ENCODE assay signal across 8 cellular contexts in the genomic region with DNA sequence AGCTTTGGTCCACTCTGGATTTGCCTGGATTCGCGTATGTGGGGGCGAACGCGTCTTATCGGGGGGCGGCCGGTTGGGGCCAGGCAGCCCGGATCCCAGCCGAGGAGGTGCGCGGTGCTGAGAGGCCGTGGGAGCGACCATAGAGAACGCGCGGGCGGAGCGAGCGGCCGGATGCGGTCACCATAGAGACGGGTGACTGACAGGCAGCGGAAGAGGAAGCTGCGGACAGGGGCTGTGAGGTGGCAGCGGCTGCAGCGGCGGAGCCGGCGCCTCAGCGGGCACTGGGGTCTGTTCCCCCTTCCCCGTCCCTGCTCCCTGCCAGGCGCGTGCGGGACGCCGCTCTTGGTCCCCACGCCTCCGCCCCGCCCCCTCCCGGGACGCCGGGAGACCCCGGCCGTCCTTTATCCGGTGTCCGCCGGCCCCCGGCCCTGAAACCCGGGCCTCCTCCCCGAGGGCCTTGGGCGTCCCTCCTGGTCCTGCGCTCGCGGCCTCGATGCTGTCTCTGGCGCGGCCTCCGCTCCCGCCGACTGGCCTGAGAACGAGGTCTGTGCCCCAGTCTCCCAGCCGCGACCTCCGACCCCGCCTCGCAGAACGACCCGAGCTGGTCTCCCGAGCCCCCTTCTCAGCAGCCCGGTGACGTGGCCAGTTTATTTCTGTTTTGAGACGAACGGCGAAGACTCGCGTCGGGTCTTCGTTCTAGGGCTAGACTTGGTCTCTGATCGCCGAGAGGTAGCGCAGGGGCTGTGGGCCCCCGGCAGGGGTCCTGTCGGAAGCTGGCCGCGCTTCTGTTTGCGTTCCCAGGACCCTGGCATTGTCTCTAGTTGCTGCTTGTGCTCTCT. TPM values are rescaled to one million over a fixed set of nuclear protein-coding genes. Genes with fewer than 3 reads are reported as not detected.
DNase-seq lines count a peak whose midpoint lies in the region; ATAC-seq, FAIRE-seq and TF ChIP-seq lines count a peak whose summit lies in the region.

A gene with protein sequence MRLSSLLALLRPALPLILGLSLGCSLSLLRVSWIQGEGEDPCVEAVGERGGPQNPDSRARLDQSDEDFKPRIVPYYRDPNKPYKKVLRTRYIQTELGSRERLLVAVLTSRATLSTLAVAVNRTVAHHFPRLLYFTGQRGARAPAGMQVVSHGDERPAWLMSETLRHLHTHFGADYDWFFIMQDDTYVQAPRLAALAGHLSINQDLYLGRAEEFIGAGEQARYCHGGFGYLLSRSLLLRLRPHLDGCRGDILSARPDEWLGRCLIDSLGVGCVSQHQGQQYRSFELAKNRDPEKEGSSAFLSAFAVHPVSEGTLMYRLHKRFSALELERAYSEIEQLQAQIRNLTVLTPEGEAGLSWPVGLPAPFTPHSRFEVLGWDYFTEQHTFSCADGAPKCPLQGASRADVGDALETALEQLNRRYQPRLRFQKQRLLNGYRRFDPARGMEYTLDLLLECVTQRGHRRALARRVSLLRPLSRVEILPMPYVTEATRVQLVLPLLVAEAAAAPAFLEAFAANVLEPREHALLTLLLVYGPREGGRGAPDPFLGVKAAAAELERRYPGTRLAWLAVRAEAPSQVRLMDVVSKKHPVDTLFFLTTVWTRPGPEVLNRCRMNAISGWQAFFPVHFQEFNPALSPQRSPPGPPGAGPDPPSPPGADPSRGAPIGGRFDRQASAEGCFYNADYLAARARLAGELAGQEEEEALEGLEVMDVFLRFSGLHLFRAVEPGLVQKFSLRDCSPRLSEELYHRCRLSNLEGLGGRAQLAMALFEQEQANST (plus strand): TSS at position 212 of the 839 bp plus-strand sequence. CDS start 1,529 bp downstream, outside the sequence.

- intact Hi-C loops in left ventricle myocardium inferior (cut with micrococcal nuclease) (no loop called here), psoas muscle (cut with DNase I) (no loop called here)

- peak within 1 kb of the TSS; percentile 99 for H3K4me3 Mint-ChIP-seq in T-helper 17 cell

- H3K27me3 Mint-ChIP-seq in T-helper 17 cell = no peaks in the 10 kb centered on the region

- FAIRE-seq in urothelium cell line (lab: Jason Lieb, UNC) = no peak

- no peak for TF ChIP-seq CTCF in GM13977 (IDR thresholded peaks at IDR 0.05; ENCODE audit: extremely low read depth, insufficient read depth, missing control alignments)
- no peak for TF ChIP-seq CTCF in left ventricle myocardium inferior (IDR thresholded peaks at IDR 0.05; ENCODE audit: borderline replicate concordance)
- TF ChIP-seq CTCF in psoas muscle (IDR thresholded peaks at IDR 0.05) = no peak

- peaks cover 54% of the 10 kb centered on the region for H3K4me1 ChIP-seq in left ventricle myocardium inferior
- H3K4me1 ChIP-seq in psoas muscle = peaks cover 26% of the 10 kb centered on the region

- no peaks in the 10 kb centered on the region for H3K9me3 ChIP-seq in T-helper 17 cell (ENCODE audit: control insufficient read depth, low read length, poor library complexity, severe bottlenecking)
- no peaks in the 10 kb centered on the region for H3K9me3 ChIP-seq in left ventricle myocardium inferior (replicated peaks)
- no peaks in the 10 kb centered on the region for H3K9me3 ChIP-seq in psoas muscle

- WGBS in psoas muscle, 3 donors = 0 to 1% (median 0%) methylated on average over 57 to 87 of the region's 87 CpGs

- peaks cover 24% of the 10 kb centered on the region for H3K36me3 ChIP-seq in left ventricle myocardium inferior
- peaks cover 7 to 29% of the 10 kb centered on the region in 2 donors for H3K36me3 ChIP-seq in psoas muscle (ENCODE audit: insufficient read depth in 1 of 2, low read depth in 1 of 2)

- peak within 1 kb of the TSS; percentile 99 for H3K4me3 ChIP-seq in left ventricle myocardium inferior
- peak within 1 kb of the TSS; percentile 92 for H3K4me3 ChIP-seq in psoas muscle

- in situ Hi-C loops in GM13977 (cut with MboI; ENCODE audit: low pct_unique_long_range_greater_than_20kb, low sequenced_read_pairs, unreplicated experiment) = no loop called here

- H3K27me3 ChIP-seq in left ventricle myocardium inferior (ENCODE audit: low read depth) = no peaks in the 10 kb centered on the region
- H3K27me3 ChIP-seq in psoas muscle (ENCODE audit: insufficient read depth in 3 of 3, low read length in 2 of 3) = no peaks in the 10 kb centered on the region

- H3K27ac Mint-ChIP-seq in T-helper 17 cell = peak within 1 kb of the TSS; percentile 97

- H3K36me3 Mint-ChIP-seq in T-helper 17 cell (ENCODE audit: low read depth) = peaks cover 2% of the 10 kb centered on the region

- H3K27ac ChIP-seq in left ventricle myocardium inferior (replicated peaks) = peak within 1 kb of the TSS; percentile 90
- peak within 1 kb of the TSS; percentile 88 for H3K27ac ChIP-seq in psoas muscle

- peaks cover 24% of the 10 kb centered on the region for H3K4me1 Mint-ChIP-seq in T-helper 17 cell

- DNase-seq in GM13977 (ENCODE audit: low spot score) (peak; percentile 98), NCI-H146 (lab: John Stamatoyannopoulos, UW) (peak; percentile 86), T-helper 17 cell (peak; percentile 78 to 81 (median 80)), amygdala (lab: John Stamatoyannopoulos, UW) (peak; percentile 44 to 94 (median 82)), left ventricle myocardium inferior (peak; percentile 94), psoas muscle (peak; percentile 93 to 96), urothelium cell line (ENCODE audit: low spot score) (peak; percentile 72)

- ATAC-seq in HG02763 (IDR thresholded peaks at IDR 0.05; ENCODE audit: unreplicated experiment) (peak; percentile 98), T-helper 17 cell (peak; percentile 89), psoas muscle (peak; percentile 90 to 95 (median 92))

RNA-seq across cellular contexts. Expression of the gene that starts here (rescaled TPM):
- total RNA-seq in T-helper 17 cell = 10 to 100 TPM; 39.4 to 41.6 TPM
- 17.3 TPM for total RNA-seq in left ventricle myocardium inferior
- 10 to 100 TPM in 3 of 4 donors, 1 to 10 TPM in 1; 8.8 to 19.8 (median 11.4) TPM for total RNA-seq in psoas muscle
- 10 to 100 TPM in 1 of 3 donors, 1 to 10 TPM in 2; 5.3 to 19.2 (median 8.0) TPM for polyA plus RNA-seq in psoas muscle

Comparison
In these comparisons a context has a peak if more than half of its experiments do, and no peak if none do; other contexts are left out.
1. Peak in every context shown above with its lines: DNase-seq, ATAC-seq, H3K4me3 ChIP-seq and H3K27ac ChIP-seq.